Comparison of ENCODE assay signal across 24 cellular contexts in the genomic region with DNA sequence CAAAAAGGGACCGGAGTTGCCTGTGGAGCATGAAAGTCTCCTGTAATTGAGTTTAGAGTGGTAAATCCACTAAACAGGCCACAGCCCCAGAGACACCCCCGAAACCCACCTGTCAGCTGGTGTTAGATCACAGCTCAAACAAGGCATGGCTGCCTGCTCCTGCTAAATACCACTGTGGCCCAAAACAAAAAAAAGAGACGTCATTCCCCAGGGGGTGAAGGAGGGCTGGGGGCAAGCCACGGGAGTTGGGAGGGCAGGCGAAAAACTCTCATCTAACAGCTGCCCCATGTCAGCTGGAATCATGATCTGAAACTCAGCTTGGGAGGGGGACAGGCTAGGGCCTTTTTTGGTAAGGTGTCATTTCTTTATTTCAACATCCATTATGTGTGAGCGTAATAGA. TPM values are rescaled to one million over a fixed set of nuclear protein-coding genes. Genes with fewer than 3 reads are reported as not detected.
DNase-seq lines count a peak whose midpoint lies in the region; ATAC-seq and TF ChIP-seq lines count a peak whose summit lies in the region.
"Had no signal": no experiment of that assay in that cellular context is flagged by ENCODE, and none has a peak within 500 bp of the region (broad histone marks: within the 10 kb centered on the region; RNA-seq: fewer than 3 reads in every experiment).

No MANE protein-coding gene starts in this region.

- no peaks in the 10 kb centered on the region for H3K9me2 ChIP-seq in GM23338 (ENCODE audit: insufficient read depth)

- H3K4me3 Mint-ChIP-seq in GM23338 (no peak overlapping the region), T-helper 17 cell (no peak overlapping the region)
- H3K4me3 Mint-ChIP-seq: CD14-positive monocyte; CD4-positive, alpha-beta memory T cell; CD4-positive, CD25-positive, alpha-beta regulatory T cell; CD8-positive, alpha-beta memory T cell had no signal

- H3K4me2 ChIP-seq in BLaER1 treated with 17β-estradiol and CSF1 and Interleukin-3, amounts not matched to agents 10 nM and 100 nM: peak overlapping the region in 7 of 11 experiments; percentile 2 to 57 (median 38); a peak in 9 of 22 replicates
- no peak overlapping the region for H3K4me2 ChIP-seq in GM23338

- no peak overlapping the region for H3K4me3 ChIP-seq in BLaER1 treated with 17β-estradiol and CSF1 and Interleukin-3, amounts not matched to agents 10 nM and 100 nM
- H3K4me3 ChIP-seq in GM23338 (no peak overlapping the region), lower lobe of right lung (no peak overlapping the region)

- H3K27me3 Mint-ChIP-seq in GM23338 (ENCODE audit: insufficient read depth, low read depth, poor library complexity): peaks cover 3% of the 10 kb centered on the region
- no peaks in the 10 kb centered on the region for H3K27me3 Mint-ChIP-seq in T-helper 17 cell
- H3K27me3 Mint-ChIP-seq: CD4-positive, alpha-beta memory T cell had no signal

- no peaks in the 10 kb centered on the region for H3K27me3 ChIP-seq in BLaER1 treated with 17β-estradiol and CSF1 and Interleukin-3, amounts not matched to agents 10 nM and 100 nM
- no peaks in the 10 kb centered on the region for H3K27me3 ChIP-seq in GM23338 (ENCODE audit: insufficient read depth)
- no peaks in the 10 kb centered on the region for H3K27me3 ChIP-seq in lower lobe of right lung (ENCODE audit: low read depth)
- H3K27me3 ChIP-seq: BE2C had no signal

- H3K9ac ChIP-seq in BLaER1 treated with 17β-estradiol and CSF1 and Interleukin-3, amounts not matched to agents 10 nM and 100 nM: peak overlapping the region in 1 of 11 experiments; percentile 13; a peak in 1 of 22 replicates

- peaks cover 0 to 9% (median 6%) of the 10 kb centered on the region in 10 experiments; a peak in 11 of 20 replicates for H3K4me1 ChIP-seq in BLaER1 treated with 17β-estradiol and CSF1 and Interleukin-3, amounts not matched to agents 10 nM and 100 nM
- H3K4me1 ChIP-seq in GM23338 (ENCODE audit: insufficient read depth) (peaks cover 12% of the 10 kb centered on the region), lower lobe of right lung (no peaks in the 10 kb centered on the region)
- H3K4me1 ChIP-seq: BE2C had no signal

- H4K20me1 ChIP-seq in BLaER1 treated with 17β-estradiol and CSF1 and Interleukin-3, amounts not matched to agents 10 nM and 100 nM: no peaks in the 10 kb centered on the region
- no peaks in the 10 kb centered on the region for H4K20me1 ChIP-seq in GM23338 (replicated peaks; ENCODE audit: insufficient read depth)

- no peaks in the 10 kb centered on the region for H3K79me2 ChIP-seq in GM23338 (replicated peaks; ENCODE audit: insufficient read depth)

- H2AFZ ChIP-seq in GM23338: no peak overlapping the region

- no peaks in the 10 kb centered on the region for H3K9me3 ChIP-seq in BLaER1 treated with 17β-estradiol and CSF1 and Interleukin-3, amounts not matched to agents 10 nM and 100 nM (replicated peaks in 1 of 11)
- H3K9me3 ChIP-seq in T-helper 17 cell (ENCODE audit: control insufficient read depth, low read length, poor library complexity, severe bottlenecking): no peaks in the 10 kb centered on the region
- H3K9me3 ChIP-seq in lower lobe of right lung: no peaks in the 10 kb centered on the region
- H3K9me3 ChIP-seq: BE2C had no signal

- TF ChIP-seq CTCF in GM23338 (conservative IDR thresholded peaks at IDR 0.05; ENCODE audit: low read depth in 2 of 2): no peak
- TF ChIP-seq CTCF in lower lobe of right lung (IDR thresholded peaks at IDR 0.05): no peak

- H3K9me3 Mint-ChIP-seq in GM23338: no peaks in the 10 kb centered on the region
- H3K9me3 Mint-ChIP-seq: CD4-positive, alpha-beta memory T cell; CD4-positive, CD25-positive, alpha-beta regulatory T cell; CD8-positive, alpha-beta memory T cell had no signal

- no peaks in the 10 kb centered on the region for H3K36me3 ChIP-seq in BLaER1 treated with 17β-estradiol and CSF1 and Interleukin-3, amounts not matched to agents 10 nM and 100 nM
- H3K36me3 ChIP-seq in GM23338 (ENCODE audit: insufficient read depth) (no peaks in the 10 kb centered on the region), lower lobe of right lung (no peaks in the 10 kb centered on the region)
- H3K36me3 ChIP-seq: BE2C had no signal

- H3K4me1 Mint-ChIP-seq in GM23338 (peaks cover 19% of the 10 kb centered on the region), T-helper 17 cell (no peaks in the 10 kb centered on the region)
- H3K4me1 Mint-ChIP-seq: CD14-positive monocyte; CD4-positive, alpha-beta memory T cell; CD4-positive, CD25-positive, alpha-beta regulatory T cell; CD8-positive, alpha-beta memory T cell had no signal

- H3F3A ChIP-seq in GM23338 (replicated peaks; ENCODE audit: low read depth): no peaks in the 10 kb centered on the region

- H3K27ac ChIP-seq in BLaER1 treated with 17β-estradiol and CSF1 and Interleukin-3, amounts not matched to agents 10 nM and 100 nM: no peak overlapping the region
- H3K27ac ChIP-seq in GM23338 (ENCODE audit: low read depth): no peak overlapping the region
- H3K27ac ChIP-seq in lower lobe of right lung: no peak overlapping the region

- peak; percentile 63 for ATAC-seq in GM23338
- ATAC-seq in T-helper 17 cell: no peak
- ATAC-seq in lower lobe of right lung: no peak

- H3K36me3 Mint-ChIP-seq in GM23338 (ENCODE audit: low read depth): no peaks in the 10 kb centered on the region
- H3K36me3 Mint-ChIP-seq in T-helper 17 cell (ENCODE audit: low read depth): peaks cover 3% of the 10 kb centered on the region
- H3K36me3 Mint-ChIP-seq: CD14-positive monocyte; CD4-positive, alpha-beta memory T cell; CD4-positive, CD25-positive, alpha-beta regulatory T cell; CD8-positive, alpha-beta memory T cell had no signal

- DNase-seq in GM23338 (ENCODE audit: low spot score): no peak
- DNase-seq in T-helper 17 cell: no peak
- DNase-seq in retina: peak; percentile 88
- no peak for DNase-seq in NCI-H146 (lab: John Stamatoyannopoulos, UW)
- DNase-seq in lower lobe of right lung: no peak
- no peak for DNase-seq in stimulated activated naive CD4-positive, alpha-beta T cell (lab: John Stamatoyannopoulos, UW)
- no peak for DNase-seq in activated T-cell treated with anti-CD3 and anti-CD28 coated beads for 4 hours
- DNase-seq: 8988T; ACHN; BE2C; C1 segment of cervical spinal cord; CD4-positive, alpha-beta memory T cell; CD4-positive, CD25-positive, alpha-beta regulatory T cell; CD8-positive, alpha-beta memory T cell; COR-L47; DMS 273 treated with DMSO at 0.1 percent for 48 hours; DMS153; DMS53; DMS79; DND-41; EL; GF-D8 had no signal

- intact Hi-C loops in lower lobe of right lung (cut with DNase I): no loop called here

- no peak overlapping the region for H3K27ac Mint-ChIP-seq in GM23338
- peak overlapping the region; percentile 6 for H3K27ac Mint-ChIP-seq in T-helper 17 cell
- H3K27ac Mint-ChIP-seq: CD14-positive monocyte; CD4-positive, CD25-positive, alpha-beta regulatory T cell had no signal

TF ChIP-seq in GM23338, 12 proteins besides CTCF, POLR2A, EP300 and RAD21 (continues in another document):
- no peak for TF ChIP-seq CREB1 (CRISPR knock-in tag; IDR thresholded peaks at IDR 0.05; ENCODE audit: low read depth)

RNA-seq across cellular contexts. Expression of gene LRPPRC, which starts 42.5 kb away (rescaled TPM):
- total RNA-seq in GM23338 (2014; rRNA removed; shearing (Covaris generic)): 200 and 211 TPM in 2 replicates
- 163 and 175 TPM in 2 replicates for polyA plus RNA-seq in GM23338 (2016; fragmentation: Nextera tagmentation; extraction: Ambion mirVana)
- total RNA-seq in T-helper 17 cell (10 to 100 TPM; 59.8 to 60.7 TPM), lower lobe of right lung (58.0 TPM)
